1 cellular context compared by ENCODE assay signal in the genomic region with DNA sequence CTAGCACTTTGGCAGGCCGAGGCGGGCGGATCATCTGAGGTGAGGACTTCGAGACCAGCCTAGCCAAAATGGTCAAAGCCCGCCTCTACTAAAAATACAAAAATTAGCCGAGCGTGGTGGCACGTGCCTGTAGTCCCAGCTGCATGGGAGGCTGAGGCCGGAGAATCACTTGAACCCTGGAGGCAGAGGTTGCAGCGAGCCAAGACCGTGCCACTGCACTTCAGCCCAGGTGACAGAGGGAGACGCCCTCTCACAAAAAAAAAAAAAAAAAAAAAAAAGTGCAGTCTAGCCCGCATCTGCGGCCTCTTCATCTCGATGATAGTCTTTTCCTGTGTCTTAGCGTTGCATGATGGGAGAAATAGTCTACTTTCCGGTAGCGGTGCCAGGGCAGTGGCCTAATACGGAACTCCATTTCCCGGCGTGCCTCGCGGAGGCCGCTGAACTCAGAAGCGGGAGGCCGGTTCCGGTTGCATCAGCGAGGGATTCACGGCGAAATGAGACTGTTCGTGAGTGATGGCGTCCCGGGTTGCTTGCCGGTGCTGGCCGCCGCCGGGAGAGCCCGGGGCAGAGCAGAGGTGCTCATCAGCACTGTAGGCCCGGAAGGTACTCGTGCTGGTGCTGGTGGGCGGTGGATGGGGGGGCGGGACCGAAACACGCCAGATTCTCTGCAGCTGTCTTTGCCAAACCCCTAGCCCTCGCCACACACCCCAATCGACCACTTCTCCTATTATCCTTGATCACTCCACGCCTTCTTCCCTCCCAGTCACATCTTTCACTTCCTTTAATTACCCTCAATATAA.
TF ChIP-seq lines count a peak whose summit lies in the region.

A gene (plus strand): TSS at position 472 of the 800 bp plus-strand sequence. CDS start 23 bp downstream, at position 495.

TF ChIP-seq in HepG2, 621 proteins besides CTCF, POLR2A, EP300 and RAD21 (continued from another document and continues in another):
- TF ChIP-seq, protein P1, sequence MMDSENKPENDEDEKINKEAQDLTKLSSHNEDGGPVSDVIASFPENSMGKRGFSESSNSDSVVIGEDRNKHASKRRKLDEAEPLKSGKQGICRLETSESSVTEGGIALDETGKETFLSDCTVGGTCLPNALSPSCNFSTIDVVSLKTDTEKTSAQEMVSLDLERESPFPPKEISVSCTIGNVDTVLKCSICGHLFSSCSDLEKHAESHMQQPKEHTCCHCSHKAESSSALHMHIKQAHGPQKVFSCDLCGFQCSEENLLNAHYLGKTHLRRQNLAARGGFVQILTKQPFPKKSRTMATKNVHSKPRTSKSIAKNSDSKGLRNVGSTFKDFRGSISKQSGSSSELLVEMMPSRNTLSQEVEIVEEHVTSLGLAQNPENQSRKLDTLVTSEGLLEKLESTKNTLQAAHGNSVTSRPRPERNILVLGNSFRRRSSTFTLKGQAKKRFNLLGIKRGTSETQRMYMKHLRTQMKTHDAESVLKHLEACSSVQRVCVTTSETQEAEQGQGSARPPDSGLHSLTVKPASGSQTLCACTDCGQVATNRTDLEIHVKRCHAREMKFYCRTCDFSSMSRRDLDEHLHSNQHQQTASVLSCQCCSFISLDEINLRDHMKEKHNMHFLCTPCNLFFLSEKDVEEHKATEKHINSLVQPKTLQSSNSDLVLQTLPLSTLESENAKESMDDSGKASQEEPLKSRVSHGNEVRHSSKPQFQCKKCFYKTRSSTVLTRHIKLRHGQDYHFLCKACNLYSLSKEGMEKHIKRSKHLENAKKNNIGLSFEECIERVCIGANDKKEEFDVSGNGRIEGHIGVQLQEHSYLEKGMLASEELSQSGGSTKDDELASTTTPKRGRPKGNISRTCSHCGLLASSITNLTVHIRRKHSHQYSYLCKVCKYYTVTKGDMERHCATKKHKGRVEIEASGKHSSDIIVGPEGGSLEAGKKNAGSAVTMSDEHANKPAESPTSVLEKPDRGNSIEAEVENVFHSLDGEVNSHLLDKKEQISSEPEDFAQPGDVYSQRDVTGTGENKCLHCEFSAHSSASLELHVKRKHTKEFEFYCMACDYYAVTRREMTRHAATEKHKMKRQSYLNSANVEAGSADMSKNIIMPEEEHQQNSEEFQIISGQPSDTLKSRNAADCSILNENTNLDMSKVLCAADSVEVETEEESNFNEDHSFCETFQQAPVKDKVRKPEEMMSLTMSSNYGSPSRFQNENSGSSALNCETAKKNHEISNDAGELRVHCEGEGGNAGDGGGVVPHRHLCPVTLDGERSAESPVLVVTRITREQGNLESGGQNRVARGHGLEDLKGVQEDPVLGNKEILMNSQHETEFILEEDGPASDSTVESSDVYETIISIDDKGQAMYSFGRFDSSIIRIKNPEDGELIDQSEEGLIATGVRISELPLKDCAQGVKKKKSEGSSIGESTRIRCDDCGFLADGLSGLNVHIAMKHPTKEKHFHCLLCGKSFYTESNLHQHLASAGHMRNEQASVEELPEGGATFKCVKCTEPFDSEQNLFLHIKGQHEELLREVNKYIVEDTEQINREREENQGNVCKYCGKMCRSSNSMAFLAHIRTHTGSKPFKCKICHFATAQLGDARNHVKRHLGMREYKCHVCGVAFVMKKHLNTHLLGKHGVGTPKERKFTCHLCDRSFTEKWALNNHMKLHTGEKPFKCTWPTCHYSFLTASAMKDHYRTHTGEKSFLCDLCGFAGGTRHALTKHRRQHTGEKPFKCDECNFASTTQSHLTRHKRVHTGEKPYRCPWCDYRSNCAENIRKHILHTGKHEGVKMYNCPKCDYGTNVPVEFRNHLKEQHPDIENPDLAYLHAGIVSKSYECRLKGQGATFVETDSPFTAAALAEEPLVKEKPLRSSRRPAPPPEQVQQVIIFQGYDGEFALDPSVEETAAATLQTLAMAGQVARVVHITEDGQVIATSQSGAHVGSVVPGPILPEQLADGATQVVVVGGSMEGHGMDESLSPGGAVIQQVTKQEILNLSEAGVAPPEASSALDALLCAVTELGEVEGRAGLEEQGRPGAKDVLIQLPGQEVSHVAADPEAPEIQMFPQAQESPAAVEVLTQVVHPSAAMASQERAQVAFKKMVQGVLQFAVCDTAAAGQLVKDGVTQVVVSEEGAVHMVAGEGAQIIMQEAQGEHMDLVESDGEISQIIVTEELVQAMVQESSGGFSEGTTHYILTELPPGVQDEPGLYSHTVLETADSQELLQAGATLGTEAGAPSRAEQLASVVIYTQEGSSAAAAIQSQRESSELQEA (CRISPR knock-in tag; IDR thresholded peaks at IDR 0.05; ENCODE audit: not compliant biosample characterization) = no peak
- TF ChIP-seq ZNF670 (CRISPR knock-in tag; IDR thresholded peaks at IDR 0.05; ENCODE audit: borderline replicate concordance) = 0 out of 2 replicates have a peak, but pooled peaks have one; percentile 36
- TF ChIP-seq, protein P2, sequence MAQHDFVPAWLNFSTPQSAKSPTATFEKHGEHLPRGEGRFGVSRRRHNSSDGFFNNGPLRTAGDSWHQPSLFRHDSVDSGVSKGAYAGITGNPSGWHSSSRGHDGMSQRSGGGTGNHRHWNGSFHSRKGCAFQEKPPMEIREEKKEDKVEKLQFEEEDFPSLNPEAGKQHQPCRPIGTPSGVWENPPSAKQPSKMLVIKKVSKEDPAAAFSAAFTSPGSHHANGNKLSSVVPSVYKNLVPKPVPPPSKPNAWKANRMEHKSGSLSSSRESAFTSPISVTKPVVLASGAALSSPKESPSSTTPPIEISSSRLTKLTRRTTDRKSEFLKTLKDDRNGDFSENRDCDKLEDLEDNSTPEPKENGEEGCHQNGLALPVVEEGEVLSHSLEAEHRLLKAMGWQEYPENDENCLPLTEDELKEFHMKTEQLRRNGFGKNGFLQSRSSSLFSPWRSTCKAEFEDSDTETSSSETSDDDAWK (CRISPR knock-in tag; IDR thresholded peaks at IDR 0.05) = no peak
- no peak for TF ChIP-seq NFE2 (CRISPR knock-in tag; IDR thresholded peaks at IDR 0.05)
- no peak for TF ChIP-seq REL (CRISPR knock-in tag; conservative IDR thresholded peaks at IDR 0.05)
- no peak for TF ChIP-seq ATF7-NPFF (CRISPR knock-in tag; IDR thresholded peaks at IDR 0.05; ENCODE audit: low read depth)
- TF ChIP-seq SRSF1 (optimal IDR thresholded peaks at IDR 0.05; ENCODE audit: low read depth, low read length) = peak; percentile 81
- no peak for TF ChIP-seq ATRX (CRISPR knock-in tag; IDR thresholded peaks at IDR 0.05; ENCODE audit: borderline replicate concordance)
- TF ChIP-seq, protein P3, sequence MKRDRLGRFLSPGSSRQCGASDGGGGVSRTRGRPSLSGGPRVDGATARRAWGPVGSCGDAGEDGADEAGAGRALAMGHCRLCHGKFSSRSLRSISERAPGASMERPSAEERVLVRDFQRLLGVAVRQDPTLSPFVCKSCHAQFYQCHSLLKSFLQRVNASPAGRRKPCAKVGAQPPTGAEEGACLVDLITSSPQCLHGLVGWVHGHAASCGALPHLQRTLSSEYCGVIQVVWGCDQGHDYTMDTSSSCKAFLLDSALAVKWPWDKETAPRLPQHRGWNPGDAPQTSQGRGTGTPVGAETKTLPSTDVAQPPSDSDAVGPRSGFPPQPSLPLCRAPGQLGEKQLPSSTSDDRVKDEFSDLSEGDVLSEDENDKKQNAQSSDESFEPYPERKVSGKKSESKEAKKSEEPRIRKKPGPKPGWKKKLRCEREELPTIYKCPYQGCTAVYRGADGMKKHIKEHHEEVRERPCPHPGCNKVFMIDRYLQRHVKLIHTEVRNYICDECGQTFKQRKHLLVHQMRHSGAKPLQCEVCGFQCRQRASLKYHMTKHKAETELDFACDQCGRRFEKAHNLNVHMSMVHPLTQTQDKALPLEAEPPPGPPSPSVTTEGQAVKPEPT (CRISPR knock-in tag; IDR thresholded peaks at IDR 0.05; ENCODE audit: low read depth) = no peak
- TF ChIP-seq ZSCAN12 (CRISPR knock-in tag; IDR thresholded peaks at IDR 0.05) = no peak
- TF ChIP-seq ZNF3 (CRISPR knock-in tag; IDR thresholded peaks at IDR 0.05) = no peak
- TF ChIP-seq, protein P4, sequence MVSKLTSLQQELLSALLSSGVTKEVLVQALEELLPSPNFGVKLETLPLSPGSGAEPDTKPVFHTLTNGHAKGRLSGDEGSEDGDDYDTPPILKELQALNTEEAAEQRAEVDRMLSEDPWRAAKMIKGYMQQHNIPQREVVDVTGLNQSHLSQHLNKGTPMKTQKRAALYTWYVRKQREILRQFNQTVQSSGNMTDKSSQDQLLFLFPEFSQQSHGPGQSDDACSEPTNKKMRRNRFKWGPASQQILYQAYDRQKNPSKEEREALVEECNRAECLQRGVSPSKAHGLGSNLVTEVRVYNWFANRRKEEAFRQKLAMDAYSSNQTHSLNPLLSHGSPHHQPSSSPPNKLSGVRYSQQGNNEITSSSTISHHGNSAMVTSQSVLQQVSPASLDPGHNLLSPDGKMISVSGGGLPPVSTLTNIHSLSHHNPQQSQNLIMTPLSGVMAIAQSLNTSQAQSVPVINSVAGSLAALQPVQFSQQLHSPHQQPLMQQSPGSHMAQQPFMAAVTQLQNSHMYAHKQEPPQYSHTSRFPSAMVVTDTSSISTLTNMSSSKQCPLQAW (CRISPR knock-in tag; IDR thresholded peaks at IDR 0.05) = peak; percentile 74
- TF ChIP-seq HNRNPLL (IDR thresholded peaks at IDR 0.05; ENCODE audit: low read depth, low read length, poor library complexity, severe bottlenecking) = peak; percentile 46
- TF ChIP-seq NKX3-1 (CRISPR knock-in tag; IDR thresholded peaks at IDR 0.05) = no peak
- peak; percentile 65; the same call in 1 of the 2 replicates for TF ChIP-seq ZNF430 (CRISPR knock-in tag; IDR thresholded peaks at IDR 0.05)
- TF ChIP-seq, protein P5, sequence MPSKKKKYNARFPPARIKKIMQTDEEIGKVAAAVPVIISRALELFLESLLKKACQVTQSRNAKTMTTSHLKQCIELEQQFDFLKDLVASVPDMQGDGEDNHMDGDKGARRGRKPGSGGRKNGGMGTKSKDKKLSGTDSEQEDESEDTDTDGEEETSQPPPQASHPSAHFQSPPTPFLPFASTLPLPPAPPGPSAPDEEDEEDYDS (CRISPR knock-in tag; IDR thresholded peaks at IDR 0.05) = peak; percentile 86
- peak; percentile 13; the same call in 1 of the 2 replicates for TF ChIP-seq RXRB (CRISPR knock-in tag; IDR thresholded peaks at IDR 0.05; ENCODE audit: borderline replicate concordance)
- TF ChIP-seq, protein P6, sequence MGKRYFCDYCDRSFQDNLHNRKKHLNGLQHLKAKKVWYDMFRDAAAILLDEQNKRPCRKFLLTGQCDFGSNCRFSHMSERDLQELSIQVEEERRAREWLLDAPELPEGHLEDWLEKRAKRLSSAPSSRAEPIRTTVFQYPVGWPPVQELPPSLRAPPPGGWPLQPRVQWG (CRISPR knock-in tag; IDR thresholded peaks at IDR 0.05; ENCODE audit: borderline replicate concordance, low read depth) = no peak
- TF ChIP-seq ZNF296 (CRISPR knock-in tag; conservative IDR thresholded peaks at IDR 0.05) = no peak
- no peak for TF ChIP-seq THYN1 (CRISPR knock-in tag; IDR thresholded peaks at IDR 0.05; ENCODE audit: borderline replicate concordance, low read depth)
- TF ChIP-seq, protein P7, sequence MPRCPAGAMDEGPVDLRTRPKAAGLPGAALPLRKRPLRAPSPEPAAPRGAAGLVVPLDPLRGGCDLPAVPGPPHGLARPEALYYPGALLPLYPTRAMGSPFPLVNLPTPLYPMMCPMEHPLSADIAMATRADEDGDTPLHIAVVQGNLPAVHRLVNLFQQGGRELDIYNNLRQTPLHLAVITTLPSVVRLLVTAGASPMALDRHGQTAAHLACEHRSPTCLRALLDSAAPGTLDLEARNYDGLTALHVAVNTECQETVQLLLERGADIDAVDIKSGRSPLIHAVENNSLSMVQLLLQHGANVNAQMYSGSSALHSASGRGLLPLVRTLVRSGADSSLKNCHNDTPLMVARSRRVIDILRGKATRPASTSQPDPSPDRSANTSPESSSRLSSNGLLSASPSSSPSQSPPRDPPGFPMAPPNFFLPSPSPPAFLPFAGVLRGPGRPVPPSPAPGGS (CRISPR knock-in tag; IDR thresholded peaks at IDR 0.05) = no peak
- TF ChIP-seq KDM2A (CRISPR knock-in tag; IDR thresholded peaks at IDR 0.05; ENCODE audit: borderline replicate concordance, low read depth) = peak; percentile 68; the same call in 1 of the 2 replicates
- no peak for TF ChIP-seq SMAD9 (CRISPR knock-in tag; IDR thresholded peaks at IDR 0.05)
- TF ChIP-seq, protein P8, sequence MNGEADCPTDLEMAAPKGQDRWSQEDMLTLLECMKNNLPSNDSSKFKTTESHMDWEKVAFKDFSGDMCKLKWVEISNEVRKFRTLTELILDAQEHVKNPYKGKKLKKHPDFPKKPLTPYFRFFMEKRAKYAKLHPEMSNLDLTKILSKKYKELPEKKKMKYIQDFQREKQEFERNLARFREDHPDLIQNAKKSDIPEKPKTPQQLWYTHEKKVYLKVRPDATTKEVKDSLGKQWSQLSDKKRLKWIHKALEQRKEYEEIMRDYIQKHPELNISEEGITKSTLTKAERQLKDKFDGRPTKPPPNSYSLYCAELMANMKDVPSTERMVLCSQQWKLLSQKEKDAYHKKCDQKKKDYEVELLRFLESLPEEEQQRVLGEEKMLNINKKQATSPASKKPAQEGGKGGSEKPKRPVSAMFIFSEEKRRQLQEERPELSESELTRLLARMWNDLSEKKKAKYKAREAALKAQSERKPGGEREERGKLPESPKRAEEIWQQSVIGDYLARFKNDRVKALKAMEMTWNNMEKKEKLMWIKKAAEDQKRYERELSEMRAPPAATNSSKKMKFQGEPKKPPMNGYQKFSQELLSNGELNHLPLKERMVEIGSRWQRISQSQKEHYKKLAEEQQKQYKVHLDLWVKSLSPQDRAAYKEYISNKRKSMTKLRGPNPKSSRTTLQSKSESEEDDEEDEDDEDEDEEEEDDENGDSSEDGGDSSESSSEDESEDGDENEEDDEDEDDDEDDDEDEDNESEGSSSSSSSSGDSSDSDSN (CRISPR knock-in tag; IDR thresholded peaks at IDR 0.05) = peak; percentile 44; the same call in 1 of the 2 replicates
- peak; percentile 78; the same call in 1 of the 2 replicates for TF ChIP-seq ZNF747 (CRISPR knock-in tag; IDR thresholded peaks at IDR 0.05; ENCODE audit: borderline replicate concordance)
- TF ChIP-seq, protein P9, sequence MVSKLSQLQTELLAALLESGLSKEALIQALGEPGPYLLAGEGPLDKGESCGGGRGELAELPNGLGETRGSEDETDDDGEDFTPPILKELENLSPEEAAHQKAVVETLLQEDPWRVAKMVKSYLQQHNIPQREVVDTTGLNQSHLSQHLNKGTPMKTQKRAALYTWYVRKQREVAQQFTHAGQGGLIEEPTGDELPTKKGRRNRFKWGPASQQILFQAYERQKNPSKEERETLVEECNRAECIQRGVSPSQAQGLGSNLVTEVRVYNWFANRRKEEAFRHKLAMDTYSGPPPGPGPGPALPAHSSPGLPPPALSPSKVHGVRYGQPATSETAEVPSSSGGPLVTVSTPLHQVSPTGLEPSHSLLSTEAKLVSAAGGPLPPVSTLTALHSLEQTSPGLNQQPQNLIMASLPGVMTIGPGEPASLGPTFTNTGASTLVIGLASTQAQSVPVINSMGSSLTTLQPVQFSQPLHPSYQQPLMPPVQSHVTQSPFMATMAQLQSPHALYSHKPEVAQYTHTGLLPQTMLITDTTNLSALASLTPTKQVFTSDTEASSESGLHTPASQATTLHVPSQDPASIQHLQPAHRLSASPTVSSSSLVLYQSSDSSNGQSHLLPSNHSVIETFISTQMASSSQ (IDR thresholded peaks at IDR 0.05; ENCODE audit: low read depth) = no peak
- TF ChIP-seq, protein P9 (CRISPR knock-in tag; IDR thresholded peaks at IDR 0.05; ENCODE audit: borderline replicate concordance) = no peak
